9 cellular contexts compared by ENCODE assay signal in genomic region chr17:40596261-40596919, GRCh38. TPM values are rescaled to one million over a fixed set of nuclear protein-coding genes. Genes with fewer than 3 reads are reported as not detected.
A peak's percentile ranks its signal among the peaks of the same experiment; 100 is the strongest.
DNase-seq lines count a peak whose midpoint lies in the region; ATAC-seq, FAIRE-seq and TF ChIP-seq lines count a peak whose summit lies in the region.
"Had no signal": no experiment of that assay in that cellular context is flagged by ENCODE, and none has a peak within 500 bp of the region (broad histone marks: within the 10 kb centered on the region; RNA-seq: fewer than 3 reads in every experiment).

No MANE protein-coding gene starts in this region.

- no peaks in the 10 kb centered on the region for H3K9me3 ChIP-seq in right atrium auricular region
- H3K9me3 ChIP-seq in heart right ventricle, result no peaks in the 10 kb centered on the region
- peaks cover 10% of the 10 kb centered on the region for H3K9me3 ChIP-seq in GM12878 (replicated peaks; ENCODE audit: control insufficient read depth, insufficient read depth, low read length)
- H3K9me3 ChIP-seq in thymus (ENCODE audit: control insufficient read depth), result no peaks in the 10 kb centered on the region

- H3K27ac ChIP-seq in right atrium auricular region (no peak overlapping the region), heart right ventricle (no peak overlapping the region), GM12878 (ENCODE audit: control insufficient read depth, insufficient read depth) (0 out of 2 replicates have a peak overlapping the region, but pooled peaks have one; percentile 0), thymus (ENCODE audit: low read depth) (peak overlapping the region; percentile 76), brain microvascular endothelial cell (no peak overlapping the region)

- TF ChIP-seq RAD21 in GM12878 (IDR thresholded peaks at IDR 0.05; ENCODE audit: insufficient read depth, low read depth, low read length), result no peak

- no peak overlapping the region for H2AFZ ChIP-seq in GM12878 (ENCODE audit: control insufficient read depth, low read depth, low read length)

- DNase-seq in right atrium auricular region (ENCODE audit: low spot score) (peak; percentile 32), heart right ventricle (no peak), NCI-H82 (lab: John Stamatoyannopoulos, UW) (peak; percentile 89), GM12878 (ENCODE audit: low read depth, low spot score) (peak; percentile 59), nucleus accumbens (lab: John Stamatoyannopoulos, UW) (no peak), brain microvascular endothelial cell (no peak)

- CTCF ChIA-PET in GM12878 (lab: Yijun Ruan, JAX), result interaction anchor here (0.6 to 2.8 kb wide), 11 partner anchors 12 to 64 kb away, joined by 3 to 43 read pairs (median 4); no protein-coding TSS in a partner anchor

- H3K4me3 ChIP-seq in right atrium auricular region (no peak overlapping the region), heart right ventricle (no peak overlapping the region), GM12878 (no peak overlapping the region), thymus (ENCODE audit: low read length) (no peak overlapping the region), brain microvascular endothelial cell (ENCODE audit: low read depth, low read length) (no peak overlapping the region)

- TF ChIP-seq POLR2A in GM12878 (IDR thresholded peaks at IDR 0.05; ENCODE audit: low read depth, low read length), result no peak

- no peaks in the 10 kb centered on the region for H3K79me2 ChIP-seq in GM12878 (ENCODE audit: control insufficient read depth, insufficient read depth, low read length)

- no peaks in the 10 kb centered on the region for H3K4me1 ChIP-seq in right atrium auricular region
- peaks cover 0 to 18% (median 0%) of the 10 kb centered on the region in 9 donors for H3K4me1 ChIP-seq in heart right ventricle
- peaks cover 49% of the 10 kb centered on the region for H3K4me1 ChIP-seq in GM12878 (ENCODE audit: control insufficient read depth, insufficient read depth, low read length)
- peaks cover 8% of the 10 kb centered on the region for H3K4me1 ChIP-seq in thymus (ENCODE audit: control insufficient read depth, insufficient read depth, low read length)

- no TSS peak for BruUV-seq in GM12878 (replicated peaks; lab: Mats Ljungman, UMichigan)

- H3K4me2 ChIP-seq in GM12878 (ENCODE audit: control insufficient read depth, insufficient read depth), result peak overlapping the region; percentile 19

- in situ Hi-C loops in GM12878 (cut with MboI) (no loop called here), brain microvascular endothelial cell (cut with HindIII; ENCODE audit: low pct_ligation_motif_present, low sequenced_read_pairs) (no loop called here)

- H3K27me3 ChIP-seq in right atrium auricular region (no peaks in the 10 kb centered on the region), heart right ventricle (no peaks in the 10 kb centered on the region), GM12878 (replicated peaks in 1 of 2; ENCODE audit: control insufficient read depth in 2 of 2, insufficient read depth in 2 of 2, low read length in 1 of 2) (no peaks in the 10 kb centered on the region), thymus (ENCODE audit: control insufficient read depth, insufficient read depth) (no peaks in the 10 kb centered on the region), brain microvascular endothelial cell (replicated peaks) (no peaks in the 10 kb centered on the region)

- TF ChIP-seq CTCF in right atrium auricular region (IDR thresholded peaks at IDR 0.05), result no peak
- no peak for TF ChIP-seq CTCF in heart right ventricle (IDR thresholded peaks at IDR 0.05)
- TF ChIP-seq CTCF in GM12878 (IDR thresholded peaks at IDR 0.05 in 2 of 3, conservative IDR thresholded peaks at IDR 0.05 in 1 of 3; ENCODE audit: control insufficient read depth in 2 of 3, extremely low read depth in 1 of 3, insufficient read depth in 1 of 3, low read depth in 3 of 3, low read length in 3 of 3), result no peak
- no peak for TF ChIP-seq CTCF in brain microvascular endothelial cell (IDR thresholded peaks at IDR 0.05; ENCODE audit: low read depth, low read length, missing control alignments)

- RAD21 ChIA-PET in GM12878 (lab: Charles Lee; ENCODE audit: unreplicated experiment), result interaction anchor here (1.0 to 4.0 kb wide), 9 partner anchors 10 to 54 kb away, joined by 3 to 75 read pairs (median 9); partner anchors contain the start of gene CCR7

- H3K36me3 ChIP-seq in right atrium auricular region (no peaks in the 10 kb centered on the region), heart right ventricle (no peaks in the 10 kb centered on the region), GM12878 (ENCODE audit: control insufficient read depth in 2 of 2, insufficient read depth in 2 of 2, low read length in 1 of 2) (no peaks in the 10 kb centered on the region), thymus (ENCODE audit: control insufficient read depth, insufficient read depth) (no peaks in the 10 kb centered on the region), brain microvascular endothelial cell (replicated peaks) (no peaks in the 10 kb centered on the region)

- ATAC-seq in heart right ventricle, result no peak
- peak; percentile 15 for ATAC-seq in GM12878
- ATAC-seq in GM18907 (IDR thresholded peaks at IDR 0.05; ENCODE audit: unreplicated experiment), result no peak

- SMC1A ChIA-PET in GM12878 (lab: Charles Lee; ENCODE audit: uncharacterized antibody, unreplicated experiment), result interaction anchor here (0.6 to 4.3 kb wide), 17 partner anchors 9 to 155 kb away, joined by 3 to 63 read pairs (median 6); partner anchors contain the start of gene CCR7

- WGBS in heart right ventricle, 2 donors, result 81 to 85% methylated on average over 7 of the region's 7 CpGs
- 36% methylated on average over 7 of the region's 7 CpGs for WGBS in GM12878 (ENCODE audit: insufficient coverage, insufficient replicate concordance, low lambda C conversion rate, missing lambda C conversion rate)
- WGBS in thymus, result 77% methylated on average over 7 of the region's 7 CpGs

- POLR2A ChIA-PET in GM12878 (lab: Charles Lee), result interaction anchor here (1.5 to 4.4 kb wide), 7 partner anchors 11 to 36 kb away, joined by 3 to 81 read pairs (median 18); partner anchors contain the start of gene CCR7

- FAIRE-seq in GM12878 (lab: Jason Lieb, UNC), result no peak

- intact Hi-C loops in heart right ventricle (cut with DNase I) (no loop called here), GM12878 (cut with micrococcal nuclease; ENCODE audit: unreplicated experiment) (no loop called here)

- no peak overlapping the region for H3K9ac ChIP-seq in GM12878 (ENCODE audit: control insufficient read depth, insufficient read depth, low read length)

- TF ChIP-seq EP300 in GM12878 (IDR thresholded peaks at IDR 0.05; ENCODE audit: borderline replicate concordance in 1 of 2, control insufficient read depth in 1 of 2, low read depth in 2 of 2, low read length in 2 of 2), result peak in 1 of 2 experiments; percentile 29; a peak in 1 of 4 replicates

- H4K20me1 ChIP-seq in GM12878 (ENCODE audit: control insufficient read depth, insufficient read depth), result no peaks in the 10 kb centered on the region

RNA-seq across cellular contexts. Expression of gene CCR7, which starts 31.1 kb away (rescaled TPM):
- under 1 TPM in 1 of 2 donors, not detected in 1; 0.28 TPM for total RNA-seq in right atrium auricular region
- 1 to 10 TPM in 1 of 10 donors, under 1 TPM in 3, not detected in 6; 0.10 to 1.7 (median 0.48) TPM for total RNA-seq in heart right ventricle
- polyA plus RNA-seq in heart right ventricle, result under 1 TPM in 1 of 2 donors, not detected in 1; 0.46 TPM
- total RNA-seq in GM12878 (2013; cell fraction: nucleolus; rRNA removed), result 1,072 and 1,160 TPM in 2 replicates
- total RNA-seq in GM12878 (2014; rRNA removed), result 235 and 242 TPM in 2 replicates
- 131 and 136 TPM in 2 replicates for total RNA-seq in GM12878 (2014; rRNA removed; fragmentation: Illumina TruSeq; extraction: Trizol)
- total RNA-seq in GM12878 (2021), result 192 and 209 TPM in 2 replicates
- 96.4 TPM for polyA plus RNA-seq in GM12878 (2011; ENCODE audit: low read depth)
- polyA plus RNA-seq in GM12878 (2011; rRNA removed), result 696 and 1,171 TPM in 2 replicates
- 1,486 and 1,699 TPM in 2 replicates for polyA plus RNA-seq in GM12878 (2011; cell fraction: cytosol; rRNA removed)
- polyA plus RNA-seq in GM12878 (2011; cell fraction: nucleus; rRNA removed), result 1,140 and 1,750 TPM in 2 replicates
- 149 and 215 TPM in 2 replicates for polyA plus RNA-seq in GM12878 (2012)
- 171 and 245 TPM in 2 replicates for polyA plus RNA-seq in GM12878 (2014; fragmentation: Illumina TruSeq; extraction: Trizol)
- 100 to 1,000 TPM; 235 to 294 TPM for polyA plus RNA-seq in GM12878 (2014; fragmentation: Nextera tagmentation; extraction: Ambion mirVana)
- 258 and 274 TPM in 2 replicates for polyA plus RNA-seq in GM12878 (2014; rRNA removed)
- polyA plus RNA-seq in GM12878 (2016; fragmentation: Nextera tagmentation; extraction: Ambion mirVana), result 100 to 1,000 TPM; 571 to 606 TPM
- polyA minus RNA-seq in GM12878 (2011; rRNA and poly(A)+ RNA removed), result 2,298 and 2,348 TPM in 2 replicates
- 332 and 352 TPM in 2 replicates for polyA minus RNA-seq in GM12878 (2011; cell fraction: cytosol; rRNA and poly(A)+ RNA removed)
- 378 and 542 TPM in 2 replicates for polyA minus RNA-seq in GM12878 (2011; cell fraction: nucleus; rRNA and poly(A)+ RNA removed)
- 102 TPM for polyA plus RNA-seq in thymus
- total RNA-seq: osteocyte had no signal

RNA-seq across cellular contexts. Expression of gene SMARCE1, which starts 51.2 kb away (rescaled TPM):
- 10 to 100 TPM; 50.4 to 54.9 TPM for total RNA-seq in right atrium auricular region
- 10 to 100 TPM; 57.8 to 85.5 (median 68.8) TPM for total RNA-seq in heart right ventricle
- 10 to 100 TPM; 48.6 to 50.9 TPM for polyA plus RNA-seq in heart right ventricle
- 209 and 233 TPM in 2 replicates for total RNA-seq in GM12878 (2013; cell fraction: nucleolus; rRNA removed)
- 91.5 and 109 TPM in 2 replicates for total RNA-seq in GM12878 (2014; rRNA removed)
- 137 and 141 TPM in 2 replicates for total RNA-seq in GM12878 (2014; rRNA removed; fragmentation: Illumina TruSeq; extraction: Trizol)
- 114 and 123 TPM in 2 replicates for total RNA-seq in GM12878 (2021)
- polyA plus RNA-seq in GM12878 (2011; ENCODE audit: low read depth), result 58.9 TPM
- 87.9 and 109 TPM in 2 replicates for polyA plus RNA-seq in GM12878 (2011; rRNA removed)
- 35.1 and 38.7 TPM in 2 replicates for polyA plus RNA-seq in GM12878 (2011; cell fraction: cytosol; rRNA removed)
- polyA plus RNA-seq in GM12878 (2011; cell fraction: nucleus; rRNA removed), result 55.5 and 60.3 TPM in 2 replicates
- polyA plus RNA-seq in GM12878 (2012), result 72.6 and 83.4 TPM in 2 replicates
- 171 and 201 TPM in 2 replicates for polyA plus RNA-seq in GM12878 (2014; fragmentation: Illumina TruSeq; extraction: Trizol)
- 100 to 1,000 TPM; 124 to 145 TPM for polyA plus RNA-seq in GM12878 (2014; fragmentation: Nextera tagmentation; extraction: Ambion mirVana)
- 92.9 and 95.7 TPM in 2 replicates for polyA plus RNA-seq in GM12878 (2014; rRNA removed)
- polyA plus RNA-seq in GM12878 (2016; fragmentation: Nextera tagmentation; extraction: Ambion mirVana), result 100 to 1,000 TPM; 184 to 191 TPM
- 44.1 and 64.2 TPM in 2 replicates for polyA minus RNA-seq in GM12878 (2011; rRNA and poly(A)+ RNA removed)
- polyA minus RNA-seq in GM12878 (2011; cell fraction: cytosol; rRNA and poly(A)+ RNA removed), result 21.4 and 21.6 TPM in 2 replicates
- 84.5 and 113 TPM in 2 replicates for polyA minus RNA-seq in GM12878 (2011; cell fraction: nucleus; rRNA and poly(A)+ RNA removed)
- 109 TPM for polyA plus RNA-seq in thymus

Comparison
In these comparisons a context has a peak if more than half of its experiments do, and no peak if none do; other contexts are left out.
1. DNase-seq: peak in right atrium auricular region (single experiment), NCI-H82 (single experiment) and GM12878 (single experiment); none in heart right ventricle (0 of 2), nucleus accumbens (0 of 56) and brain microvascular endothelial cell (single experiment).
2. H3K27ac ChIP-seq: peak in GM12878 (single experiment) and thymus (single experiment); none in right atrium auricular region (0 of 2), heart right ventricle (0 of 10) and brain microvascular endothelial cell (single experiment).
3. RNA of gene CCR7, which starts 31.1 kb away (total RNA-seq): 131 to 1,160 TPM in GM12878; 0.28 TPM in right atrium auricular region and 0.10 to 1.7 TPM in heart right ventricle; every median in the first group is over 10 times any median in the second.